In the genomic region with DNA sequence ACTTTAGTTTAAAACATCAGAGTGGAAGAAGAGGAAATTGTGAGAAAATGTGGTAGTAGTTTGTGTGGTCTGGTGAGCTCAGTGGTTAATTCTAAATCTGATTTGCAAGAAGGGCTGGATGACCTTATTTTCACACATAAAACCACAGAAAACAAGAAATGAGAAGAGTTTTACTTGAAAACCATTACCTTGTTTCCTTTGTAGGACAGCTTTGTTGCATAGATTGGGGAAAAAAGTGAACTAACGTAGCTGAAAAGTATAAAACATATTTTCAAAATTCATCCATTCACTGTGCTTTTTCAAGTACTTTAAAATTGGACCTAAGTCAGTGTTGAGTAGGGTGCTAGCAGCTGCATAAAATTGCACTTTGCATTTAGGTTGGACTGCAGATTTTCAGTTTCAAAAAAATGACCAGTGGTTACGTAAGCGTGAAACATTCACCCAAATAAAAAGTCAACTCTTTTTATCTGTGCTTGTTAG, we compare ENCODE assay signal across 1 cellular context.
TF ChIP-seq lines count a peak whose summit lies in the region.

No MANE protein-coding gene starts in this region.

TF ChIP-seq in GM23338, 12 proteins besides CTCF, POLR2A, EP300 and RAD21 (continued from another document):
- TF ChIP-seq REST (IDR thresholded peaks at IDR 0.05; ENCODE audit: unreplicated experiment), result no peak
- TF ChIP-seq NANOG (IDR thresholded peaks at IDR 0.05; ENCODE audit: borderline replicate concordance), result no peak
- TF ChIP-seq, protein P1, sequence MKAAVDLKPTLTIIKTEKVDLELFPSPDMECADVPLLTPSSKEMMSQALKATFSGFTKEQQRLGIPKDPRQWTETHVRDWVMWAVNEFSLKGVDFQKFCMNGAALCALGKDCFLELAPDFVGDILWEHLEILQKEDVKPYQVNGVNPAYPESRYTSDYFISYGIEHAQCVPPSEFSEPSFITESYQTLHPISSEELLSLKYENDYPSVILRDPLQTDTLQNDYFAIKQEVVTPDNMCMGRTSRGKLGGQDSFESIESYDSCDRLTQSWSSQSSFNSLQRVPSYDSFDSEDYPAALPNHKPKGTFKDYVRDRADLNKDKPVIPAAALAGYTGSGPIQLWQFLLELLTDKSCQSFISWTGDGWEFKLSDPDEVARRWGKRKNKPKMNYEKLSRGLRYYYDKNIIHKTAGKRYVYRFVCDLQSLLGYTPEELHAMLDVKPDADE (IDR thresholded peaks at IDR 0.05), result no peak
- no peak for TF ChIP-seq EZH2 (IDR thresholded peaks at IDR 0.05; ENCODE audit: low read depth, unreplicated experiment)
- no peak for TF ChIP-seq POLR2AphosphoS5 (IDR thresholded peaks at IDR 0.05; ENCODE audit: low read depth)
- no peak for TF ChIP-seq CREB1 (CRISPR knock-in tag; IDR thresholded peaks at IDR 0.05; ENCODE audit: low read depth)
- TF ChIP-seq STAT1 (IDR thresholded peaks at IDR 0.05; ENCODE audit: unreplicated experiment), result no peak
